Comparison of ENCODE assay signal across 8 cellular contexts in genomic region chr1:41360074-41361027, GRCh38. TPM values are rescaled to one million over a fixed set of nuclear protein-coding genes. Genes with fewer than 3 reads are reported as not detected.
A peak's percentile ranks its signal among the peaks of the same experiment; 100 is the strongest.
DNase-seq lines count a peak whose midpoint lies in the region; ATAC-seq and TF ChIP-seq lines count a peak whose summit lies in the region.

No MANE protein-coding gene starts in this region.

- peak overlapping the region; percentile 58 to 66 for H3K4me3 Mint-ChIP-seq in activated T-cell treated with anti-CD3 and anti-CD28 coated beads, Interleukin-2, amount 50 U/mL, for 72 hours
- H3K4me3 Mint-ChIP-seq in immature natural killer cell, result peak overlapping the region; percentile 77 to 84 (median 78)
- H3K4me3 Mint-ChIP-seq in stimulated activated naive CD8-positive, alpha-beta T cell treated with anti-CD3 and anti-CD28 coated beads, Interleukin-15, amount 100 ng/mL, for 72 hours, result peak overlapping the region; percentile 53 to 59

- no peak for DNase-seq in activated T-cell treated with anti-CD3 and anti-CD28 coated beads, Interleukin-2, amount 50 U/mL, for 72 hours
- DNase-seq in activated T-cell treated with anti-CD3 and anti-CD28 coated beads, Interleukin-2, amount 50 U/mL, for 48 hours, result no peak
- DNase-seq in immature natural killer cell (no peak), NOMO-1 (lab: John Stamatoyannopoulos, UW; ENCODE audit: unreplicated experiment in 2 of 2) (no peak)
- no peak for DNase-seq in stimulated activated naive CD8-positive, alpha-beta T cell treated with anti-CD3 and anti-CD28 coated beads, Interleukin-15, amount 100 ng/mL, for 72 hours
- DNase-seq in stimulated activated CD4-positive, alpha-beta T cell treated with anti-CD3 and anti-CD28 coated beads, Interleukin-4, amount 100 ng/mL, for 24 hours, result no peak

- no peaks in the 10 kb centered on the region for H3K36me3 Mint-ChIP-seq in activated T-cell treated with anti-CD3 and anti-CD28 coated beads, Interleukin-2, amount 50 U/mL, for 72 hours (ENCODE audit: insufficient read depth in 2 of 2)
- no peaks in the 10 kb centered on the region for H3K36me3 Mint-ChIP-seq in immature natural killer cell

- H3K27me3 Mint-ChIP-seq in activated T-cell treated with anti-CD3 and anti-CD28 coated beads, Interleukin-2, amount 50 U/mL, for 72 hours (ENCODE audit: low read depth), result peaks cover 46% of the 10 kb centered on the region
- peaks cover 12 to 20% (median 13%) of the 10 kb centered on the region in 3 donors for H3K27me3 Mint-ChIP-seq in immature natural killer cell (ENCODE audit: low read depth in 3 of 3)
- peaks cover 65% of the 10 kb centered on the region for H3K27me3 Mint-ChIP-seq in stimulated activated naive CD8-positive, alpha-beta T cell treated with anti-CD3 and anti-CD28 coated beads, Interleukin-15, amount 100 ng/mL, for 72 hours

- TF ChIP-seq CTCF in WI38 (IDR thresholded peaks at IDR 0.05; ENCODE audit: low read depth, low read length), result no peak

- peak overlapping the region; percentile 54 for H3K4me3 ChIP-seq in WI38 (ENCODE audit: low read depth, low read length)

- ATAC-seq in activated T-cell treated with anti-CD3 and anti-CD28 coated beads, Interleukin-2, amount 50 U/mL, for 72 hours (replicated peaks in 1 of 2), result no peak
- no peak for ATAC-seq in stimulated activated naive CD8-positive, alpha-beta T cell treated with anti-CD3 and anti-CD28 coated beads, Interleukin-15, amount 100 ng/mL, for 72 hours
- no peak for ATAC-seq in HG02870 (IDR thresholded peaks at IDR 0.05; ENCODE audit: unreplicated experiment)

- no peak overlapping the region for H3K27ac Mint-ChIP-seq in activated T-cell treated with anti-CD3 and anti-CD28 coated beads, Interleukin-2, amount 50 U/mL, for 72 hours
- H3K27ac Mint-ChIP-seq in immature natural killer cell, result peak overlapping the region; percentile 73 to 91 (median 85)
- peak overlapping the region in 1 of 2 donors; percentile 49 for H3K27ac Mint-ChIP-seq in stimulated activated naive CD8-positive, alpha-beta T cell treated with anti-CD3 and anti-CD28 coated beads, Interleukin-15, amount 100 ng/mL, for 72 hours

- peaks cover 24% of the 10 kb centered on the region for H3K4me1 Mint-ChIP-seq in activated T-cell treated with anti-CD3 and anti-CD28 coated beads, Interleukin-2, amount 50 U/mL, for 72 hours (ENCODE audit: low read depth)
- peaks cover 13 to 15% of the 10 kb centered on the region in 2 donors for H3K4me1 Mint-ChIP-seq in immature natural killer cell
- H3K4me1 Mint-ChIP-seq in stimulated activated naive CD8-positive, alpha-beta T cell treated with anti-CD3 and anti-CD28 coated beads, Interleukin-15, amount 100 ng/mL, for 72 hours, result peaks cover 29% of the 10 kb centered on the region

- no peaks in the 10 kb centered on the region for H3K9me3 Mint-ChIP-seq in activated T-cell treated with anti-CD3 and anti-CD28 coated beads, Interleukin-2, amount 50 U/mL, for 72 hours
- H3K9me3 Mint-ChIP-seq in immature natural killer cell, result no peaks in the 10 kb centered on the region
- no peaks in the 10 kb centered on the region for H3K9me3 Mint-ChIP-seq in stimulated activated naive CD8-positive, alpha-beta T cell treated with anti-CD3 and anti-CD28 coated beads, Interleukin-15, amount 100 ng/mL, for 72 hours

RNA-seq across cellular contexts. Expression of gene FOXO6, which starts 0.9 kb away (rescaled TPM):
- under 1 TPM; 0.19 to 0.21 TPM for total RNA-seq in activated T-cell treated with anti-CD3 and anti-CD28 coated beads, Interleukin-2, amount 50 U/mL, for 72 hours
- polyA plus RNA-seq in immature natural killer cell, result not detected
